Comparison of ENCODE assay signal across 32 cellular contexts in genomic region chr2:51483720-51484119, GRCh38.
"Had no signal": no experiment of that assay in that cellular context is flagged by ENCODE, and none has a peak within 500 bp of the region (broad histone marks: within the 10 kb centered on the region; RNA-seq: fewer than 3 reads in every experiment).

No MANE protein-coding gene starts in this region.

- ATAC-seq: activated CD8-positive, alpha-beta T cell treated with anti-CD3 and anti-CD28 coated beads for 36 hours; activated naive CD8-positive, alpha-beta T cell treated with anti-CD3 and anti-CD28 coated beads, Interleukin-2, amount 50 U/mL, for 24 hours; activated T-cell treated with anti-CD3 and anti-CD28 coated beads, Interleukin-2, amount 50 U/mL, for 4 hours; activated T-cell treated with anti-CD3 and anti-CD28 coated beads, Interleukin-2, amount 50 U/mL, for 72 hours; activated T-helper 17 cell treated with anti-CD3 and anti-CD28 coated beads, Interleukin-2, amount 50 U/mL, for 72 hours had no signal

- H3K9me3 ChIP-seq: ascending aorta, colonic mucosa had no signal

- H3K4me3 ChIP-seq: ascending aorta, cardiac muscle cell, colonic mucosa had no signal

- DNase-seq: activated B cell treated with CpG ODN at 0.5 μM for 24 hours; activated CD4-positive, alpha-beta memory T cell treated with anti-CD3 and anti-CD28 coated beads for 36 hours; activated CD4-positive, alpha-beta T cell treated with anti-CD3 and anti-CD28 coated beads for 4 hours; activated CD4-positive, alpha-beta T cell treated with anti-CD3 and anti-CD28 coated beads, Interleukin-2, amount 10 ng/mL, durations not matched to agents 24 days and 14 days; activated CD4-positive, alpha-beta T cell treated with anti-CD3 and anti-CD28 coated beads, Interleukin-2, amount 50 U/mL, for 1 hour; activated CD4-positive, alpha-beta T cell treated with anti-CD3 and anti-CD28 coated beads, Interleukin-2, amount 50 U/mL, for 4 hours; activated CD4-positive, CD25-positive, alpha-beta regulatory T cell treated with anti-CD3 and anti-CD28 coated beads, Interleukin-2, amount 50 U/mL, for 72 hours; activated CD8-positive, alpha-beta memory T cell treated with anti-CD3 and anti-CD28 coated beads, Interleukin-2, amount 50 U/mL, for 4 hours; activated CD8-positive, alpha-beta T cell treated with anti-CD3 and anti-CD28 coated beads for 36 hours; activated effector memory CD4-positive, alpha-beta T cell treated with anti-CD3 and anti-CD28 coated beads, Interleukin-2, amount 50 U/mL, for 16 hours; activated gamma-delta T cell treated with Interleukin-2 at 50 U/mL for 16 hours; activated naive CD4-positive, alpha-beta T cell treated with anti-CD3 and anti-CD28 coated beads, Interleukin-2, amount 10 ng/mL, durations not matched to agents 7 days and 5 days; activated naive CD4-positive, alpha-beta T cell treated with Interleukin-2 at 50 U/mL for 16 hours; activated naive CD8-positive, alpha-beta T cell treated with anti-CD3 and anti-CD28 coated beads, Interleukin-2, amount 10 ng/mL, durations not matched to agents 7 days and 5 days; activated naive CD8-positive, alpha-beta T cell treated with anti-CD3 and anti-CD28 coated beads, Interleukin-2, amount 50 U/mL, for 24 hours; activated T-cell treated with anti-CD3 and anti-CD28 coated beads for 4 hours; activated T-cell treated with anti-CD3 and anti-CD28 coated beads, Interleukin-2, amount 50 U/mL, for 1 hour; activated T-cell treated with anti-CD3 and anti-CD28 coated beads, Interleukin-2, amount 50 U/mL, for 4 hours; activated T-cell treated with anti-CD3 and anti-CD28 coated beads, Interleukin-2, amount 50 U/mL, for 72 hours; amygdala; anterior cingulate cortex; caudate nucleus; cerebellar nuclear complex; colonic mucosa; T-helper 2 cell; T-helper 9 cell had no signal

- FAIRE-seq: bronchial epithelial cell, TTC549 had no signal

- H3K4me1 ChIP-seq: ascending aorta, colonic mucosa had no signal

- H3K27me3 ChIP-seq: ascending aorta, cardiac muscle cell, colonic mucosa had no signal

- H3K27ac ChIP-seq: ascending aorta, cardiac muscle cell, colonic mucosa, VCaP had no signal

- H3K36me3 ChIP-seq: ascending aorta, cardiac muscle cell, colonic mucosa had no signal
